21 cellular contexts compared by ENCODE assay signal in the genomic region with DNA sequence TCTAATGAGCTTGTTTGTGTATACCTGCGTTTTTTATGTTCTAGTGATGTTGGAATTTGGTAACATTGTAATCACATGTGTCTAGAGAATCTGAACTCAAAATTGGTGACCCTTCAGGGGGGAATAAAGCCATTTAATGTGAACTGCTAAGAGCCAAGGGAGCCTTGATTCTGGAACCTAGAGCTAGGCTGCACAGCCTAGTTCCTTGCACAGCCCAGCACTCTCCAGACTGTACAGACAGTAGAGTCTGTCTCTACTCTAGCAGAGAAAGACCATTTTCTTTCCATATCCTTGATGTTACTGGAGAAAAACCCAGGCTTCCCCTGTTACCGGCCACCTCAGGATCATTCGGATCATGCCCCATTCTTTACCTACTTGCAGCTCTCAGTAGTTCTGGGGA.
"Had no signal": no experiment of that assay in that cellular context is flagged by ENCODE, and none has a peak within 500 bp of the region (broad histone marks: within the 10 kb centered on the region; RNA-seq: fewer than 3 reads in every experiment).

No MANE protein-coding gene starts in this region.

- H3K36me3 ChIP-seq: cardiac muscle cell had no signal

- H3K27ac ChIP-seq: ascending aorta, cardiac muscle cell, VCaP had no signal

- H3K4me1 ChIP-seq: ascending aorta had no signal

- H3K27ac Mint-ChIP-seq: activated CD4-positive, alpha-beta memory T cell treated with anti-CD3 and anti-CD28 coated beads, Interleukin-2, amount 10 ng/mL, durations not matched to agents 7 days and 5 days; activated naive CD8-positive, alpha-beta T cell treated with anti-CD3 and anti-CD28 coated beads, Interleukin-2, amount 10 ng/mL, durations not matched to agents 7 days and 5 days; brain; T-cell had no signal

- H3K4me3 ChIP-seq: ascending aorta, cardiac muscle cell, MG63 had no signal

- H3K9me3 Mint-ChIP-seq: activated CD4-positive, alpha-beta memory T cell treated with anti-CD3 and anti-CD28 coated beads, Interleukin-2, amount 10 ng/mL, durations not matched to agents 7 days and 5 days; activated naive CD8-positive, alpha-beta T cell treated with anti-CD3 and anti-CD28 coated beads, Interleukin-2, amount 10 ng/mL, durations not matched to agents 7 days and 5 days; brain; T-cell had no signal

- H3K27me3 Mint-ChIP-seq: activated CD4-positive, alpha-beta memory T cell treated with anti-CD3 and anti-CD28 coated beads, Interleukin-2, amount 10 ng/mL, durations not matched to agents 7 days and 5 days; activated naive CD8-positive, alpha-beta T cell treated with anti-CD3 and anti-CD28 coated beads, Interleukin-2, amount 10 ng/mL, durations not matched to agents 7 days and 5 days; brain; T-cell had no signal

- DNase-seq: activated CD4-positive, alpha-beta memory T cell treated with anti-CD3 and anti-CD28 coated beads, Interleukin-2, amount 10 ng/mL, durations not matched to agents 7 days and 5 days; activated CD4-positive, alpha-beta T cell treated with anti-CD3 and anti-CD28 coated beads, Interleukin-2, amount 50 U/mL, for 1 hour; activated CD4-positive, CD25-positive, alpha-beta regulatory T cell; activated naive CD4-positive, alpha-beta T cell treated with anti-CD3 and anti-CD28 coated beads, Interleukin-2, amount 50 U/mL, for 16 hours; activated naive CD8-positive, alpha-beta T cell treated with anti-CD3 and anti-CD28 coated beads, Interleukin-2, amount 10 ng/mL, durations not matched to agents 7 days and 5 days; activated T-cell treated with anti-CD3 and anti-CD28 coated beads for 4 hours; MV-4-11; NCI-H1092 treated with DMSO at 0.1 percent for 48 hours; NCI-H1417 treated with DMSO at 0.1 percent for 48 hours; NCI-H1694; NCI-H2029 treated with DMSO at 0.1 percent for 48 hours; NCI-H524; SHP77 treated with DMSO at 0.1 percent for 48 hours; T-cell; T-helper 2 cell; T1000 had no signal

- H3K9me3 ChIP-seq: ascending aorta, MG63 had no signal

- H3K27me3 ChIP-seq: ascending aorta, cardiac muscle cell, MG63 had no signal

- H3K4me3 Mint-ChIP-seq: activated CD4-positive, alpha-beta memory T cell treated with anti-CD3 and anti-CD28 coated beads, Interleukin-2, amount 10 ng/mL, durations not matched to agents 7 days and 5 days; activated naive CD8-positive, alpha-beta T cell treated with anti-CD3 and anti-CD28 coated beads, Interleukin-2, amount 10 ng/mL, durations not matched to agents 7 days and 5 days; brain; T-cell had no signal

- ATAC-seq: T-cell had no signal
